Comparison of ENCODE assay signal across 14 cellular contexts in the genomic region with DNA sequence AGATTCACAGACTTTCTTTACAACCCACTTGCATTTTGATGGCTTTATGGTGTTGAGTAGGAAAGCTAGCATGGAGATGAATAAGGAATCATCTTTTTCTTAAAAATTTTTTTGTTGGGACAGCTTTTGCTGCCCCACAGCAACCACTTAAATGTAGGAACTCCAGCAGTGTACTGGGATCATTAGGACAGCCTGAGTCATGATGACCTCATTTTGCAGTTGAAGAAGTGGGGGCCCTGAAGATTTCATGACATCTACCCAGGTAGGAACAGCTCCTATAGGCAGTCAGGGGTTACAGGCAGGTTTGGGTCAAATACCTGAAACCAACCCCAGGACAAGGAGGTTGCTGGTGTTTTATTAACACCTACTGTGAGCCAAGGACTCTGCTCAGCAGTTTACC. TPM values are rescaled to one million over a fixed set of nuclear protein-coding genes. Genes with fewer than 3 reads are reported as not detected.
DNase-seq lines count a peak whose midpoint lies in the region; ATAC-seq and TF ChIP-seq lines count a peak whose summit lies in the region.
"Had no signal": no experiment of that assay in that cellular context is flagged by ENCODE, and none has a peak within 500 bp of the region (broad histone marks: within the 10 kb centered on the region; RNA-seq: fewer than 3 reads in every experiment).

No MANE protein-coding gene starts in this region.

- H3K9me3 Mint-ChIP-seq in activated T-cell treated with anti-CD3 and anti-CD28 coated beads, Interleukin-2, amount 50 U/mL, for 4 hours, result no peaks in the 10 kb centered on the region

- no peak for DNase-seq in activated T-cell treated with anti-CD3 and anti-CD28 coated beads, Interleukin-2, amount 50 U/mL, for 4 hours
- DNase-seq in activated T-cell treated with anti-CD3 and anti-CD28 coated beads for 4 hours (no peak), PC-9 (no peak), foreskin fibroblast (peak; percentile 45 to 73), NCI-H1436 (lab: John Stamatoyannopoulos, UW) (no peak)
- no peak for DNase-seq in stimulated activated CD8-positive, alpha-beta memory T cell treated with anti-CD3 and anti-CD28 coated beads, Interleukin-4, amount 100 ng/mL, for 48 hours
- DNase-seq: AML-193; effector CD4-positive, alpha-beta T cell; NCI-H1417 treated with DMSO at 0.1 percent for 48 hours; right cardiac atrium; SW 1271; thyroid gland had no signal

- no peaks in the 10 kb centered on the region for H3K9me2 ChIP-seq in PC-9 (ENCODE audit: insufficient read depth)

- intact Hi-C loops in PC-9 (cut with micrococcal nuclease; ENCODE audit: unreplicated experiment), result no loop called here

- peaks cover 3% of the 10 kb centered on the region; the same call in 1 of the 2 replicates for H4K20me1 ChIP-seq in PC-9 (ENCODE audit: insufficient read depth)

- POLR2A ChIA-PET in PC-9 (lab: Charles Lee; ENCODE audit: unreplicated experiment), result no interaction called here

- peaks cover 2% of the 10 kb centered on the region for H3K27me3 Mint-ChIP-seq in activated T-cell treated with anti-CD3 and anti-CD28 coated beads, Interleukin-2, amount 50 U/mL, for 4 hours (ENCODE audit: low read depth)

- H3K4me1 ChIP-seq in PC-9 (replicated peaks; ENCODE audit: insufficient read depth) (peaks cover 15% of the 10 kb centered on the region), skeletal muscle satellite cell (ENCODE audit: control insufficient read depth, insufficient read depth, low read length) (peaks cover 17% of the 10 kb centered on the region)

- peaks cover 34% of the 10 kb centered on the region for H3K79me2 ChIP-seq in PC-9 (ENCODE audit: low read depth)

- no peak overlapping the region for H3K27ac ChIP-seq in PC-9
- H3K27ac ChIP-seq: thyroid gland had no signal

- H3K36me3 Mint-ChIP-seq in activated T-cell treated with anti-CD3 and anti-CD28 coated beads, Interleukin-2, amount 50 U/mL, for 4 hours (ENCODE audit: insufficient read depth), result peaks cover 17% of the 10 kb centered on the region

- peaks cover 24% of the 10 kb centered on the region for H3K4me1 Mint-ChIP-seq in activated T-cell treated with anti-CD3 and anti-CD28 coated beads, Interleukin-2, amount 50 U/mL, for 4 hours (ENCODE audit: low read depth)

- no peak overlapping the region for H2AFZ ChIP-seq in PC-9

- H3K4me3 ChIP-seq in PC-9 (no peak overlapping the region), foreskin fibroblast (ENCODE audit: low read depth in 1 of 2, low read length in 2 of 2) (no peak overlapping the region), skeletal muscle satellite cell (ENCODE audit: low read length) (no peak overlapping the region)
- H3K4me3 ChIP-seq: thyroid gland had no signal

- H3K4me2 ChIP-seq in PC-9, result peak overlapping the region; percentile 19
- H3K4me2 ChIP-seq in skeletal muscle satellite cell (ENCODE audit: low read length), result peak overlapping the region; percentile 91

- no peaks in the 10 kb centered on the region for H3F3A ChIP-seq in PC-9 (ENCODE audit: insufficient read depth, low read depth)

- ATAC-seq in activated T-cell treated with anti-CD3 and anti-CD28 coated beads, Interleukin-2, amount 50 U/mL, for 4 hours, result no peak
- no peak for ATAC-seq in GM21786 (IDR thresholded peaks at IDR 0.05; ENCODE audit: unreplicated experiment)
- ATAC-seq: right cardiac atrium had no signal

- CTCF ChIA-PET in PC-9 (lab: Charles Lee), result interaction anchor here (0.5 to 0.7 kb wide), 2 partner anchors 397 to 511 kb away, joined by 4 to 8 read pairs; no protein-coding TSS in a partner anchor

- peak overlapping the region; percentile 37 for H3K4me3 Mint-ChIP-seq in activated T-cell treated with anti-CD3 and anti-CD28 coated beads, Interleukin-2, amount 50 U/mL, for 4 hours

- H3K9me3 ChIP-seq in PC-9 (ENCODE audit: insufficient read depth, low read depth) (no peaks in the 10 kb centered on the region), skeletal muscle satellite cell (replicated peaks; ENCODE audit: low read length) (no peaks in the 10 kb centered on the region)
- H3K9me3 ChIP-seq: thyroid gland had no signal

- BruUV-seq in PC-9 (replicated peaks; lab: Mats Ljungman, UMichigan), result no TSS peak

- TF ChIP-seq CTCF in PC-9 (conservative IDR thresholded peaks at IDR 0.05), result no peak
- no peak for TF ChIP-seq CTCF in foreskin fibroblast (IDR thresholded peaks at IDR 0.05; ENCODE audit: low read depth, low read length)

- H3K9ac ChIP-seq in skeletal muscle satellite cell (ENCODE audit: low read depth, low read length), result no peak overlapping the region

- H3K36me3 ChIP-seq in PC-9 (ENCODE audit: low read depth) (peaks cover 9% of the 10 kb centered on the region; the same call in 1 of the 2 replicates), skeletal muscle satellite cell (ENCODE audit: insufficient read depth, low read length) (peaks cover 35% of the 10 kb centered on the region)

- peaks cover 13% of the 10 kb centered on the region; the same call in 1 of the 2 replicates for H3K27me3 ChIP-seq in PC-9 (ENCODE audit: insufficient read depth, low read depth)
- peaks cover 7% of the 10 kb centered on the region for H3K27me3 ChIP-seq in skeletal muscle satellite cell (ENCODE audit: control insufficient read depth, insufficient read depth, low read length)
- H3K27me3 ChIP-seq: thyroid gland had no signal

RNA-seq across cellular contexts. Expression of a gene that starts 2.1 kb away (rescaled TPM):
- total RNA-seq in activated T-cell treated with anti-CD3 and anti-CD28 coated beads, Interleukin-2, amount 50 U/mL, for 4 hours, result 10 to 100 TPM; 18.7 to 20.0 (median 19.1) TPM
- total RNA-seq in PC-9 (2021), result 62.2 and 79.2 TPM in 2 replicates
- total RNA-seq in skeletal muscle satellite cell (2012; rRNA removed), result 29.7 and 31.2 TPM in 2 replicates

RNA-seq across cellular contexts. Expression of a gene that starts 33.3 kb away (rescaled TPM):
- total RNA-seq in activated T-cell treated with anti-CD3 and anti-CD28 coated beads, Interleukin-2, amount 50 U/mL, for 4 hours, result not detected
- not detected in 2 replicates for total RNA-seq in PC-9 (2021)
- total RNA-seq in skeletal muscle satellite cell (2012; rRNA removed), result not detected in 2 replicates
- total RNA-seq: right cardiac atrium, thyroid gland had no signal

RNA-seq across cellular contexts. Expression of a gene that starts 50.8 kb away (rescaled TPM):
- total RNA-seq in activated T-cell treated with anti-CD3 and anti-CD28 coated beads, Interleukin-2, amount 50 U/mL, for 4 hours, result 1 to 10 TPM; 3.4 to 6.4 (median 4.5) TPM
- 8.6 and 12.9 TPM in 2 replicates for total RNA-seq in PC-9 (2021)
- 1.5 and 2.8 TPM in 2 replicates for total RNA-seq in skeletal muscle satellite cell (2012; rRNA removed)

Comparison
In these comparisons a context has a peak if more than half of its experiments do, and no peak if none do; other contexts are left out.
1. DNase-seq: peak in foreskin fibroblast (2 of 2); none in activated T-cell treated with anti-CD3 and anti-CD28 coated beads, Interleukin-2, amount 50 U/mL, for 4 hours (single experiment), activated T-cell treated with anti-CD3 and anti-CD28 coated beads for 4 hours (single experiment), PC-9 (0 of 2), NCI-H1436 (single experiment) and stimulated activated CD8-positive, alpha-beta memory T cell treated with anti-CD3 and anti-CD28 coated beads, Interleukin-4, amount 100 ng/mL, for 48 hours (single experiment).